Comparison of ENCODE assay signal across 1 cellular context in genomic region chr11:19560156-19560555, GRCh38.
TF ChIP-seq lines count a peak whose summit lies in the region.

No MANE protein-coding gene starts in this region.

TF ChIP-seq in GM23338, 12 proteins besides CTCF, POLR2A, EP300 and RAD21 (continued from another document):
- TF ChIP-seq ETS1 (IDR thresholded peaks at IDR 0.05) (no peak), ZNF462 (CRISPR knock-in tag; IDR thresholded peaks at IDR 0.05) (no peak), ZNF331 (CRISPR knock-in tag; IDR thresholded peaks at IDR 0.05; ENCODE audit: low read depth) (no peak), EZH2 (IDR thresholded peaks at IDR 0.05; ENCODE audit: low read depth, unreplicated experiment) (no peak), NANOG (IDR thresholded peaks at IDR 0.05; ENCODE audit: borderline replicate concordance) (no peak), STAT1 (IDR thresholded peaks at IDR 0.05; ENCODE audit: unreplicated experiment) (no peak), REST (IDR thresholded peaks at IDR 0.05; ENCODE audit: unreplicated experiment) (no peak), JUNB (IDR thresholded peaks at IDR 0.05; ENCODE audit: unreplicated experiment) (no peak)
